ENCODE assay signal across 8 cellular contexts in genomic region chr20:50516180-50516934, GRCh38. TPM values are rescaled to one million over a fixed set of nuclear protein-coding genes. Genes with fewer than 3 reads are reported as not detected.
DNase-seq lines count a peak whose midpoint lies in the region; ATAC-seq and TF ChIP-seq lines count a peak whose summit lies in the region.

No MANE protein-coding gene starts in this region.

- no peak for DNase-seq in PC-3
- no peak for DNase-seq in naive thymus-derived CD8-positive, alpha-beta T cell
- DNase-seq in RWPE1 (ENCODE audit: low spot score), result no peak
- DNase-seq in ureter (ENCODE audit: low spot score), result no peak
- no peak for DNase-seq in tibial nerve (ENCODE audit: low spot score in 2 of 2)
- DNase-seq in DMS53 (lab: John Stamatoyannopoulos, UW), result no peak

- H3K27me3 Mint-ChIP-seq in naive thymus-derived CD8-positive, alpha-beta T cell, result no peaks in the 10 kb centered on the region

- peaks cover 49% of the 10 kb centered on the region for H4K20me1 ChIP-seq in PC-3 (ENCODE audit: low read length)

- no peak for TF ChIP-seq CTCF in PC-3 (conservative IDR thresholded peaks at IDR 0.05; ENCODE audit: low read depth, low read length)
- TF ChIP-seq CTCF in RWPE1 (conservative IDR thresholded peaks at IDR 0.05; ENCODE audit: low read depth), result no peak
- TF ChIP-seq CTCF in tibial nerve (IDR thresholded peaks at IDR 0.05), result no peak

- peaks cover 0 to 5% (median 0%) of the 10 kb centered on the region in 3 donors for H3K36me3 Mint-ChIP-seq in naive thymus-derived CD8-positive, alpha-beta T cell

- H3K27ac ChIP-seq in PC-3 (ENCODE audit: low read length) (no peak overlapping the region), RWPE1 (no peak overlapping the region), tibial nerve (peak overlapping the region in 2 of 4 donors; percentile 25 to 53)

- H3K4me1 ChIP-seq in PC-3 (ENCODE audit: insufficient read depth, low read length) (peaks cover 53% of the 10 kb centered on the region), tibial nerve (peaks cover 0 to 98% (median 67%) of the 10 kb centered on the region in 4 donors)

- H3K4me3 Mint-ChIP-seq in naive thymus-derived CD8-positive, alpha-beta T cell, result peak overlapping the region; percentile 29 to 85 (median 71)

- 0 out of 2 replicates have a peak overlapping the region, but pooled peaks have one; percentile 1 for H3K4me2 ChIP-seq in PC-3 (ENCODE audit: low read length)

- H3K9me3 Mint-ChIP-seq in naive thymus-derived CD8-positive, alpha-beta T cell, result no peaks in the 10 kb centered on the region

- no peaks in the 10 kb centered on the region for H3K27me3 ChIP-seq in PC-3 (ENCODE audit: low read length)
- no peaks in the 10 kb centered on the region for H3K27me3 ChIP-seq in tibial nerve

- BruUV-seq in PC-3 (replicated peaks; lab: Mats Ljungman, UMichigan), result no TSS peak

- no peaks in the 10 kb centered on the region for H3K36me3 ChIP-seq in PC-3 (ENCODE audit: low read depth, low read length)
- no peaks in the 10 kb centered on the region for H3K36me3 ChIP-seq in tibial nerve

- no peak overlapping the region for H3K4me3 ChIP-seq in PC-3 (ENCODE audit: low read length)
- no peak overlapping the region for H3K4me3 ChIP-seq in tibial nerve

- H3K9ac ChIP-seq in PC-3 (ENCODE audit: low read length), result no peak overlapping the region

- POLR2A ChIA-PET in PC-3 (lab: Charles Lee; ENCODE audit: unreplicated experiment), result interaction anchor here (0.5 to 0.6 kb wide), 2 partner anchors 167 to 229 kb away, joined by 3 to 6 read pairs; no protein-coding TSS in a partner anchor
- POLR2A ChIA-PET in naive thymus-derived CD8-positive, alpha-beta T cell (lab: Charles Lee), result interaction anchor here (0.9 kb wide), 1 partner anchor 10 kb away, joined by 5 read pairs; no protein-coding TSS in a partner anchor
- POLR2A ChIA-PET in RWPE1 (lab: Yijun Ruan, JAX; ENCODE audit: low non-redundant PET), result no interaction called here

- no peaks in the 10 kb centered on the region for H3K9me3 ChIP-seq in PC-3 (ENCODE audit: low read length)
- H3K9me3 ChIP-seq in tibial nerve, result no peaks in the 10 kb centered on the region

- H3K9me2 ChIP-seq in PC-3 (replicated peaks; ENCODE audit: low read length), result no peaks in the 10 kb centered on the region

- no peak overlapping the region for H2AFZ ChIP-seq in PC-3 (ENCODE audit: low read length)

- peaks cover 100% of the 10 kb centered on the region for H3K79me2 ChIP-seq in PC-3 (ENCODE audit: low read length)

- TF ChIP-seq EP300 in tibial nerve (IDR thresholded peaks at IDR 0.05), result no peak

- CTCF ChIA-PET in PC-3 (lab: Charles Lee), result no interaction called here
- CTCF ChIA-PET in RWPE1 (lab: Yijun Ruan, JAX), result interaction anchor here (0.6 to 1.6 kb wide), 5 partner anchors 10 to 71 kb away, joined by 3 to 4 read pairs (median 3); no protein-coding TSS in a partner anchor

- intact Hi-C loops in PC-3 (cut with micrococcal nuclease), result no loop called here

- no peak for TF ChIP-seq POLR2A in tibial nerve (IDR thresholded peaks at IDR 0.05)

- peak overlapping the region; percentile 32 to 93 (median 77) for H3K27ac Mint-ChIP-seq in naive thymus-derived CD8-positive, alpha-beta T cell

- ATAC-seq in GM18520 (IDR thresholded peaks at IDR 0.05; ENCODE audit: unreplicated experiment) (peak; percentile 39), HG02759 (IDR thresholded peaks at IDR 0.05; ENCODE audit: unreplicated experiment) (peak; percentile 46), PC-3 (peak; percentile 63)
- ATAC-seq in naive thymus-derived CD8-positive, alpha-beta T cell, result no peak

- H3K4me1 Mint-ChIP-seq in naive thymus-derived CD8-positive, alpha-beta T cell, result peaks cover 51 to 100% (median 97%) of the 10 kb centered on the region in 4 donors

- WGBS in tibial nerve, 2 donors, result 56 to 59% methylated on average over 5 of the region's 5 CpGs

- no peaks in the 10 kb centered on the region for H3F3A ChIP-seq in PC-3 (ENCODE audit: low read length, unreplicated experiment)

RNA-seq across cellular contexts. Expression of gene PTPN1, which starts 6.2 kb away (rescaled TPM):
- total RNA-seq in PC-3 (2014; rRNA removed), result 47.2 and 47.7 TPM in 2 replicates
- 10 to 100 TPM; 53.8 to 56.7 TPM for total RNA-seq in naive thymus-derived CD8-positive, alpha-beta T cell
- 10 to 100 TPM; 29.1 to 31.9 (median 29.4) TPM for polyA plus RNA-seq in naive thymus-derived CD8-positive, alpha-beta T cell
- total RNA-seq in ureter, result 33.6 TPM
- total RNA-seq in tibial nerve, result 10 to 100 TPM; 20.7 to 26.7 (median 23.7) TPM

Comparison
In these comparisons a context has a peak if more than half of its experiments do, and no peak if none do; other contexts are left out.
1. ATAC-seq: peak in GM18520 (single experiment), HG02759 (single experiment) and PC-3 (single experiment); none in naive thymus-derived CD8-positive, alpha-beta T cell (0 of 2).